ENCODE assay signal across 1 cellular context in the genomic region with DNA sequence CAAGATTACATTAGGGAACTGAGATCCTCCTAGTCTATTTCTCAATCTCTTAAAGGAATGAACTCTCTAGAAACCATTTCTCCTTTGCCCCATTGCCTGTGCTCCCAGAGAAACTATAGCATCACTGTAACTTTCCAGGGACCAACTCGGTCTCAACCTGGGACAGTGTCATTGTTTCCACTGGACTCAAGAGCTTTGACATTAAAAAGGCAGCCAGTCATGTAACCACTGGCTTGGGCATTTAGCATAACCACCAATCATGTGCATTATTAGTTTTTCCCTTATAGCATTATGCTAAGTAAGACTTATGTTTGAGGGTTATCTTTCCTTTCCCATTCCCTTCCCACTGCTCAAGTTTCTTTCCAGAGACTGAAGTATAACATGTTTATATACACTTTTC.
TF ChIP-seq lines count a peak whose summit lies in the region.

No MANE protein-coding gene starts in this region.

TF ChIP-seq in WTC11, 78 proteins besides CTCF, POLR2A, EP300 and RAD21 (continued from another document):
- TF ChIP-seq ZNF317 (CRISPR knock-in tag; IDR thresholded peaks at IDR 0.05; ENCODE audit: borderline replicate concordance, low read depth) (no peak), ESRRA (CRISPR knock-in tag; IDR thresholded peaks at IDR 0.05; ENCODE audit: borderline replicate concordance) (no peak), OVOL2 (CRISPR knock-in tag; IDR thresholded peaks at IDR 0.05; ENCODE audit: borderline replicate concordance) (no peak), RELA (CRISPR knock-in tag; IDR thresholded peaks at IDR 0.05; ENCODE audit: borderline replicate concordance) (no peak), CREB1 (CRISPR knock-in tag; IDR thresholded peaks at IDR 0.05) (no peak), ZNF138 (CRISPR knock-in tag; conservative IDR thresholded peaks at IDR 0.05) (no peak), FOXK1 (CRISPR knock-in tag; IDR thresholded peaks at IDR 0.05) (no peak), CREM (CRISPR knock-in tag; IDR thresholded peaks at IDR 0.05) (no peak), ELF4 (CRISPR knock-in tag; IDR thresholded peaks at IDR 0.05; ENCODE audit: low read depth) (no peak), TEAD1 (CRISPR knock-in tag; IDR thresholded peaks at IDR 0.05) (no peak), NR2C2 (CRISPR knock-in tag; IDR thresholded peaks at IDR 0.05) (no peak), ZNF423 (CRISPR knock-in tag; IDR thresholded peaks at IDR 0.05) (no peak), IRF2 (CRISPR knock-in tag; IDR thresholded peaks at IDR 0.05; ENCODE audit: borderline replicate concordance, low read depth) (no peak)
- TF ChIP-seq, protein P1, sequence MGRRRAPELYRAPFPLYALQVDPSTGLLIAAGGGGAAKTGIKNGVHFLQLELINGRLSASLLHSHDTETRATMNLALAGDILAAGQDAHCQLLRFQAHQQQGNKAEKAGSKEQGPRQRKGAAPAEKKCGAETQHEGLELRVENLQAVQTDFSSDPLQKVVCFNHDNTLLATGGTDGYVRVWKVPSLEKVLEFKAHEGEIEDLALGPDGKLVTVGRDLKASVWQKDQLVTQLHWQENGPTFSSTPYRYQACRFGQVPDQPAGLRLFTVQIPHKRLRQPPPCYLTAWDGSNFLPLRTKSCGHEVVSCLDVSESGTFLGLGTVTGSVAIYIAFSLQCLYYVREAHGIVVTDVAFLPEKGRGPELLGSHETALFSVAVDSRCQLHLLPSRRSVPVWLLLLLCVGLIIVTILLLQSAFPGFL (CRISPR knock-in tag; IDR thresholded peaks at IDR 0.05; ENCODE audit: borderline replicate concordance): no peak
- TF ChIP-seq, protein P2, sequence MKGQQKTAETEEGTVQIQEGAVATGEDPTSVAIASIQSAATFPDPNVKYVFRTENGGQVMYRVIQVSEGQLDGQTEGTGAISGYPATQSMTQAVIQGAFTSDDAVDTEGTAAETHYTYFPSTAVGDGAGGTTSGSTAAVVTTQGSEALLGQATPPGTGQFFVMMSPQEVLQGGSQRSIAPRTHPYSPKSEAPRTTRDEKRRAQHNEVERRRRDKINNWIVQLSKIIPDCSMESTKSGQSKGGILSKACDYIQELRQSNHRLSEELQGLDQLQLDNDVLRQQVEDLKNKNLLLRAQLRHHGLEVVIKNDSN (CRISPR knock-in tag; IDR thresholded peaks at IDR 0.05): no peak
- TF ChIP-seq, protein P3, sequence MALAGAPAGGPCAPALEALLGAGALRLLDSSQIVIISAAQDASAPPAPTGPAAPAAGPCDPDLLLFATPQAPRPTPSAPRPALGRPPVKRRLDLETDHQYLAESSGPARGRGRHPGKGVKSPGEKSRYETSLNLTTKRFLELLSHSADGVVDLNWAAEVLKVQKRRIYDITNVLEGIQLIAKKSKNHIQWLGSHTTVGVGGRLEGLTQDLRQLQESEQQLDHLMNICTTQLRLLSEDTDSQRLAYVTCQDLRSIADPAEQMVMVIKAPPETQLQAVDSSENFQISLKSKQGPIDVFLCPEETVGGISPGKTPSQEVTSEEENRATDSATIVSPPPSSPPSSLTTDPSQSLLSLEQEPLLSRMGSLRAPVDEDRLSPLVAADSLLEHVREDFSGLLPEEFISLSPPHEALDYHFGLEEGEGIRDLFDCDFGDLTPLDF (CRISPR knock-in tag; IDR thresholded peaks at IDR 0.05): no peak
